Comparison of ENCODE assay signal across 17 cellular contexts in genomic region chr7:51139796-51140195, GRCh38.
DNase-seq lines count a peak whose midpoint lies in the region; ATAC-seq, FAIRE-seq and TF ChIP-seq lines count a peak whose summit lies in the region.
"Had no signal": no experiment of that assay in that cellular context is flagged by ENCODE, and none has a peak within 500 bp of the region (broad histone marks: within the 10 kb centered on the region; RNA-seq: fewer than 3 reads in every experiment).

No MANE protein-coding gene starts in this region.

- H3K79me2 ChIP-seq in HepG2 (ENCODE audit: insufficient read depth, low read length): no peaks in the 10 kb centered on the region

- no peak for TF ChIP-seq POLR2A in right lobe of liver (IDR thresholded peaks at IDR 0.05)
- TF ChIP-seq POLR2A in HepG2 (IDR thresholded peaks at IDR 0.05; ENCODE audit: insufficient read depth in 1 of 2, low read depth in 2 of 2, low read length in 2 of 2): no peak

- H3K27me3 ChIP-seq in right lobe of liver (no peaks in the 10 kb centered on the region), HepG2 (ENCODE audit: control insufficient read depth in 1 of 2, insufficient read depth in 2 of 2, low read length in 2 of 2) (no peaks in the 10 kb centered on the region)
- H3K27me3 ChIP-seq: SJSA1, thyroid gland had no signal

- no TSS peak for BruUV-seq in HepG2 (replicated peaks; lab: Mats Ljungman, UMichigan)

- no peak overlapping the region for H3K4me3 ChIP-seq in right lobe of liver
- H3K4me3 ChIP-seq in HepG2 (replicated peaks in 1 of 3; ENCODE audit: insufficient read depth in 1 of 3, low read depth in 2 of 3, low read length in 3 of 3): no peak overlapping the region
- no peak overlapping the region for H3K4me3 ChIP-seq in fibroblast of mammary gland (ENCODE audit: control insufficient read depth, low read depth, low read length)
- H3K4me3 ChIP-seq: SJSA1, thyroid gland had no signal

- no peaks in the 10 kb centered on the region for H3K9me3 Mint-ChIP-seq in endothelial cell (ENCODE audit: unreplicated experiment)
- H3K9me3 Mint-ChIP-seq: activated naive CD8-positive, alpha-beta T cell treated with anti-CD3 and anti-CD28 coated beads, Interleukin-2, amount 10 ng/mL, durations not matched to agents 7 days and 5 days; immature natural killer cell had no signal

- H3K4me3 Mint-ChIP-seq in endothelial cell (ENCODE audit: unreplicated experiment): no peak overlapping the region
- H3K4me3 Mint-ChIP-seq: activated naive CD8-positive, alpha-beta T cell treated with anti-CD3 and anti-CD28 coated beads, Interleukin-2, amount 10 ng/mL, durations not matched to agents 7 days and 5 days; immature natural killer cell had no signal

- H3K27ac ChIP-seq in right lobe of liver (peak overlapping the region in 2 of 3 donors; percentile 17), HepG2 (ENCODE audit: extremely low read length, insufficient read depth, low read length) (no peak overlapping the region), caudate nucleus (ENCODE audit: low read depth, low read length) (no peak overlapping the region)
- H3K27ac ChIP-seq: SJSA1 had no signal

- H3K27ac Mint-ChIP-seq in endothelial cell (ENCODE audit: unreplicated experiment): no peak overlapping the region
- H3K27ac Mint-ChIP-seq: immature natural killer cell had no signal

- peaks cover 6% of the 10 kb centered on the region for H3K27me3 Mint-ChIP-seq in endothelial cell (ENCODE audit: unreplicated experiment)

- TF ChIP-seq CTCF in right lobe of liver (IDR thresholded peaks at IDR 0.05): no peak
- no peak for TF ChIP-seq CTCF in HepG2 (CRISPR knock-in tag; IDR thresholded peaks at IDR 0.05)
- TF ChIP-seq CTCF in fibroblast of mammary gland (conservative IDR thresholded peaks at IDR 0.05; ENCODE audit: control insufficient read depth, insufficient read depth, low read depth, low read length): no peak
- TF ChIP-seq CTCF in endothelial cell (IDR thresholded peaks at IDR 0.05; ENCODE audit: unreplicated experiment): no peak

- intact Hi-C loops in right lobe of liver (cut with DNase I): no loop called here
- intact Hi-C loops in HepG2 (cut with micrococcal nuclease; ENCODE audit: unreplicated experiment): no loop called here

- ATAC-seq in right lobe of liver (peak in 3 of 4 donors; percentile 31 to 74 (median 33)), HepG2 (no peak)

- H3K9me3 ChIP-seq in right lobe of liver (no peaks in the 10 kb centered on the region), HepG2 (ENCODE audit: low read length) (no peaks in the 10 kb centered on the region)
- H3K9me3 ChIP-seq: SJSA1, thyroid gland had no signal

- peaks cover 44% of the 10 kb centered on the region for H3K4me1 Mint-ChIP-seq in endothelial cell (ENCODE audit: unreplicated experiment)
- H3K4me1 Mint-ChIP-seq: immature natural killer cell had no signal

- no peak for TF ChIP-seq EP300 in HepG2 (IDR thresholded peaks at IDR 0.05; ENCODE audit: low read depth in 2 of 2, low read length in 2 of 2)
- TF ChIP-seq EP300 in HepG2 (CRISPR knock-in tag; IDR thresholded peaks at IDR 0.05; ENCODE audit: borderline replicate concordance): no peak

- 31% methylated on average over 1 of the region's 1 CpG for WGBS in right lobe of liver (ENCODE audit: insufficient coverage, low coverage, low lambda C conversion rate, missing lambda C conversion rate)
- 88% methylated on average over 1 of the region's 1 CpG for WGBS in HepG2 (ENCODE audit: low lambda C conversion rate)

- no peak for FAIRE-seq in HepG2 (lab: Jason Lieb, UNC)

- no peaks in the 10 kb centered on the region for H4K20me1 ChIP-seq in HepG2 (ENCODE audit: insufficient read depth, low read length)

- CTCF ChIA-PET in HepG2 (lab: Yijun Ruan, JAX; ENCODE audit: low intra/inter-chr PET ratio, low total read pairs): no interaction called here

- H2AFZ ChIP-seq in HepG2 (ENCODE audit: low read length): no peak overlapping the region

- POLR2A ChIA-PET in HepG2 (lab: Yijun Ruan, JAX): no interaction called here

- no peak for DNase-seq in right lobe of liver
- no peak for DNase-seq in HepG2 (ENCODE audit: low spot score)
- peak; percentile 70 for DNase-seq in RPMI7951 (ENCODE audit: low read depth)
- peak; percentile 28 for DNase-seq in fibroblast of mammary gland (ENCODE audit: low read depth)
- DNase-seq in DMS79 treated with DMSO at 0.1 percent for 48 hours (lab: John Stamatoyannopoulos, UW): no peak
- DNase-seq in caudate nucleus (lab: John Stamatoyannopoulos, UW): no peak
- no peak for DNase-seq in endothelial cell (ENCODE audit: low spot score)
- no peak for DNase-seq in SIG-M5 treated with dmso at 0.1 percent for 504 hours (lab: John Stamatoyannopoulos, UW; ENCODE audit: unreplicated experiment)
- DNase-seq: activated naive CD8-positive, alpha-beta T cell treated with anti-CD3 and anti-CD28 coated beads, Interleukin-2, amount 10 ng/mL, durations not matched to agents 7 days and 5 days; immature natural killer cell; IMR-90; NCI-H1417 treated with DMSO at 0.1 percent for 48 hours; NCI-H748 treated with DMSO at 0.1 percent for 48 hours; stimulated activated CD4-positive, alpha-beta T cell treated with anti-CD3 and anti-CD28 coated beads, Interleukin-1b, Interleukin-23, amount 100 ng/mL, for 48 hours; stimulated activated CD8-positive, alpha-beta memory T cell treated with anti-CD3 and anti-CD28 coated beads, Interleukin-4, amount 100 ng/mL, for 48 hours; thyroid gland had no signal

- in situ Hi-C loops in HepG2 (cut with HindIII; ENCODE audit: extremely low pct_ligation_motif_present, low pct_unique_long_range_greater_than_20kb): loop anchor here (25.0 kb wide), 1 partner anchor 677 kb away; the partner anchor contains the start of gene FIGNL1

- H3K36me3 Mint-ChIP-seq in endothelial cell (ENCODE audit: low read depth, unreplicated experiment): no peaks in the 10 kb centered on the region
- H3K36me3 Mint-ChIP-seq: activated naive CD8-positive, alpha-beta T cell treated with anti-CD3 and anti-CD28 coated beads, Interleukin-2, amount 10 ng/mL, durations not matched to agents 7 days and 5 days; immature natural killer cell had no signal

- no peak for TF ChIP-seq RAD21 in HepG2 (CRISPR knock-in tag; IDR thresholded peaks at IDR 0.05)

- H3K36me3 ChIP-seq in right lobe of liver (peaks cover 0 to 3% (median 0%) of the 10 kb centered on the region in 4 donors), HepG2 (replicated peaks in 1 of 2; ENCODE audit: control insufficient read depth in 1 of 2, insufficient read depth in 2 of 2, low read length in 2 of 2) (peaks cover 0 to 16% of the 10 kb centered on the region in 2 experiments; a peak in 2 of 5 replicates)
- H3K36me3 ChIP-seq: SJSA1, thyroid gland had no signal

- H3K4me1 ChIP-seq in right lobe of liver (peaks cover 0 to 4% (median 0%) of the 10 kb centered on the region in 4 donors), HepG2 (ENCODE audit: insufficient read depth, low read length) (no peaks in the 10 kb centered on the region)
- H3K4me1 ChIP-seq: SJSA1, thyroid gland had no signal

- H3K4me2 ChIP-seq in HepG2 (ENCODE audit: low read depth, low read length): no peak overlapping the region

- no peak overlapping the region for H3K9ac ChIP-seq in HepG2 (ENCODE audit: insufficient read depth, low read depth, low read length)

TF ChIP-seq in HepG2, 621 proteins besides CTCF, POLR2A, EP300 and RAD21:
- TF ChIP-seq THAP9 (CRISPR knock-in tag; IDR thresholded peaks at IDR 0.05; ENCODE audit: borderline replicate concordance): no peak
- TF ChIP-seq ZNF224 (CRISPR knock-in tag; IDR thresholded peaks at IDR 0.05): no peak
TF ChIP-seq in HepG2: peak in this region for 0.

Comparison
In these comparisons a context has a peak if more than half of its experiments do, and no peak if none do; other contexts are left out.
1. H3K27ac ChIP-seq: peak in right lobe of liver (2 of 3); none in HepG2 (single experiment) and caudate nucleus (single experiment).
2. DNase-seq: peak in RPMI7951 (single experiment) and fibroblast of mammary gland (single experiment); none in right lobe of liver (0 of 3), HepG2 (single experiment), DMS79 treated with DMSO at 0.1 percent for 48 hours (single experiment), caudate nucleus (0 of 61), endothelial cell (single experiment) and SIG-M5 treated with dmso at 0.1 percent for 504 hours (single experiment).